Comparison of ENCODE assay signal across 18 cellular contexts in genomic region chr2:97747716-97748115, GRCh38. TPM values are rescaled to one million over a fixed set of nuclear protein-coding genes. Genes with fewer than 3 reads are reported as not detected.
DNase-seq lines count a peak whose midpoint lies in the region; ATAC-seq and TF ChIP-seq lines count a peak whose summit lies in the region.
"Had no signal": no experiment of that assay in that cellular context is flagged by ENCODE, and none has a peak within 500 bp of the region (broad histone marks: within the 10 kb centered on the region; RNA-seq: fewer than 3 reads in every experiment).

No MANE protein-coding gene starts in this region.

- no peaks in the 10 kb centered on the region for H3K9me3 ChIP-seq in heart right ventricle
- H3K9me3 ChIP-seq in MG63, result no peaks in the 10 kb centered on the region
- no peaks in the 10 kb centered on the region for H3K9me3 ChIP-seq in upper lobe of right lung
- H3K9me3 ChIP-seq: body of pancreas, prostate gland, vagina had no signal

- DNase-seq in heart right ventricle (no peak), Right ventricle myocardium inferior (ENCODE audit: missing footprints) (no peak), MG63 (peak; percentile 25), cerebellar cortex (ENCODE audit: low spot score) (peak; percentile 86), skeletal muscle cell (ENCODE audit: low read depth) (peak; percentile 23), upper lobe of right lung (no peak), DMS79 treated with DMSO at 0.1 percent for 48 hours (lab: John Stamatoyannopoulos, UW) (no peak)
- DNase-seq: body of pancreas, NCI-H2029, NCI-H774, SW 1271 had no signal

- intact Hi-C loops in heart right ventricle (cut with DNase I), result loop anchor here in 5 of 10 donors (2.0 to 10.0 kb wide), 4 partner anchors 35 to 53 kb away; partner anchors contain the start of gene ZAP70 (in 2 of the 5)
- intact Hi-C loops in Right ventricle myocardium inferior (cut with DNase I), result loop anchor here (2.0 to 5.0 kb wide), 2 partner anchors 35 to 47 kb away; partner anchors contain the start of gene ZAP70
- intact Hi-C loops in upper lobe of right lung (cut with DNase I), result no loop called here

- H3K27me3 ChIP-seq in heart right ventricle, result no peaks in the 10 kb centered on the region
- H3K27me3 ChIP-seq in MG63, result no peaks in the 10 kb centered on the region
- H3K27me3 ChIP-seq in upper lobe of right lung, result no peaks in the 10 kb centered on the region
- H3K27me3 ChIP-seq: body of pancreas, vagina had no signal

- TF ChIP-seq CTCF in heart right ventricle (IDR thresholded peaks at IDR 0.05) (no peak), upper lobe of right lung (IDR thresholded peaks at IDR 0.05) (no peak)

- H3K27ac ChIP-seq in heart right ventricle, result peak overlapping the region in 2 of 10 donors; percentile 7 to 56
- no peak overlapping the region for H3K27ac ChIP-seq in upper lobe of right lung
- H3K27ac ChIP-seq: body of pancreas, prostate gland, vagina, VCaP had no signal

- 57 to 71% methylated on average over 4 of the region's 4 CpGs for WGBS in heart right ventricle, 2 donors

- peaks cover 0 to 28% (median 0%) of the 10 kb centered on the region in 9 donors for H3K36me3 ChIP-seq in heart right ventricle
- 0 out of 2 replicates have a peak, but pooled peaks cover 3% of the 10 kb centered on the region for H3K36me3 ChIP-seq in MG63
- peaks cover 10% of the 10 kb centered on the region for H3K36me3 ChIP-seq in upper lobe of right lung
- H3K36me3 ChIP-seq: prostate gland, vagina had no signal

- peak in 5 of 8 donors; percentile 7 to 39 (median 28) for ATAC-seq in heart right ventricle
- no peak for ATAC-seq in Right ventricle myocardium inferior
- ATAC-seq in HG02678 (IDR thresholded peaks at IDR 0.05; ENCODE audit: unreplicated experiment), result no peak
- ATAC-seq in upper lobe of right lung, result no peak
- ATAC-seq: body of pancreas, left lobe of liver had no signal

- H3K4me1 ChIP-seq in heart right ventricle (peaks cover 0 to 34% (median 20%) of the 10 kb centered on the region in 9 donors), upper lobe of right lung (no peaks in the 10 kb centered on the region)
- H3K4me1 ChIP-seq: body of pancreas, prostate gland, vagina had no signal

- H3K4me3 ChIP-seq in heart right ventricle, result no peak overlapping the region
- no peak overlapping the region for H3K4me3 ChIP-seq in MG63
- H3K4me3 ChIP-seq in skeletal muscle cell (ENCODE audit: low read depth, low read length), result no peak overlapping the region
- no peak overlapping the region for H3K4me3 ChIP-seq in upper lobe of right lung
- H3K4me3 ChIP-seq: body of pancreas, prostate gland, vagina had no signal

RNA-seq across cellular contexts. Expression of gene ZAP70, which starts 34.3 kb away (rescaled TPM):
- total RNA-seq in heart right ventricle, result 1 to 10 TPM in 3 of 10 donors, under 1 TPM in 7; 0.42 to 8.7 (median 0.67) TPM
- polyA plus RNA-seq in heart right ventricle, result 1 to 10 TPM in 1 of 2 donors, under 1 TPM in 1; 0.61 to 1.3 TPM
- total RNA-seq in Right ventricle myocardium inferior, result 1.6 TPM
- 6.6 TPM in 1 of 2 replicates, not detected in the other for total RNA-seq in MG63 (2014; rRNA removed; shearing (Covaris generic); ENCODE audit: low replicate concordance)
- 10.2 TPM for total RNA-seq in upper lobe of right lung
- total RNA-seq: fibroblast of lung, H1 had no signal
- polyA plus RNA-seq: fibroblast of lung had no signal

Comparison
In these comparisons a context has a peak if more than half of its experiments do, and no peak if none do; other contexts are left out.
1. ATAC-seq: peak in heart right ventricle (5 of 8); none in Right ventricle myocardium inferior (single experiment), HG02678 (single experiment) and upper lobe of right lung (single experiment).
2. DNase-seq: peak in MG63 (single experiment), cerebellar cortex (single experiment) and skeletal muscle cell (single experiment); none in heart right ventricle (0 of 2), Right ventricle myocardium inferior (single experiment), upper lobe of right lung (single experiment) and DMS79 treated with DMSO at 0.1 percent for 48 hours (single experiment).